In genomic region chr2:105494683-105495425, GRCh38 we compare ENCODE assay signal across 19 cellular contexts.
DNase-seq lines count a peak whose midpoint lies in the region; ATAC-seq, FAIRE-seq and TF ChIP-seq lines count a peak whose summit lies in the region.
"Had no signal": no experiment of that assay in that cellular context is flagged by ENCODE, and none has a peak within 500 bp of the region (broad histone marks: within the 10 kb centered on the region; RNA-seq: fewer than 3 reads in every experiment).

No MANE protein-coding gene starts in this region.

- H3K9me1 ChIP-seq in K562 (ENCODE audit: control insufficient read depth, insufficient read depth, low read length): no peaks in the 10 kb centered on the region

- TF ChIP-seq CTCF in K562 (IDR thresholded peaks at IDR 0.05 in 2 of 3, conservative IDR thresholded peaks at IDR 0.05 in 1 of 3; ENCODE audit: insufficient read depth in 2 of 3, low read depth in 1 of 3, low read length in 3 of 3): peak in 1 of 3 experiments; percentile 28; a peak in 2 of 6 replicates

- H3K36me3 Mint-ChIP-seq in activated naive CD4-positive, alpha-beta T cell treated with anti-CD3 and anti-CD28 coated beads for 36 hours (ENCODE audit: low read depth): peaks cover 4% of the 10 kb centered on the region

- in situ Hi-C loops in K562 (cut with MboI): no loop called here

- no peak for TF ChIP-seq EP300 in K562 (IDR thresholded peaks at IDR 0.05; ENCODE audit: low read length)

- H3K79me2 ChIP-seq in K562 (ENCODE audit: control insufficient read depth, insufficient read depth, low read length): no peaks in the 10 kb centered on the region

- H3K4me1 Mint-ChIP-seq in activated naive CD4-positive, alpha-beta T cell treated with anti-CD3 and anti-CD28 coated beads for 36 hours (ENCODE audit: low read depth): no peaks in the 10 kb centered on the region

- intact Hi-C loops in K562 (cut with micrococcal nuclease): no loop called here
- intact Hi-C loops in Right ventricle myocardium superior (cut with DNase I): no loop called here
- intact Hi-C loops in right cardiac atrium (cut with DNase I): loop anchor here in 2 of 4 donors (5.0 to 10.0 kb wide), 2 partner anchors 63 to 110 kb away; no protein-coding TSS in a partner anchor
- intact Hi-C loops in posterior vena cava (cut with DNase I): no loop called here
- intact Hi-C loops in activated naive CD4-positive, alpha-beta T cell treated with anti-CD3 and anti-CD28 coated beads for 36 hours (cut with micrococcal nuclease): no loop called here

- TF ChIP-seq RAD21 in K562 (CRISPR knock-in tag; conservative IDR thresholded peaks at IDR 0.05 in 1 of 2, IDR thresholded peaks at IDR 0.05 in 1 of 2): peak; percentile 13 to 48; a peak in 2 of 4 replicates

- H3K36me3 ChIP-seq in K562 (ENCODE audit: control insufficient read depth, insufficient read depth, low read length): no peaks in the 10 kb centered on the region
- H3K36me3 ChIP-seq: HAP-1 had no signal

- 33% methylated on average over 13 of the region's 13 CpGs for WGBS in K562 (ENCODE audit: insufficient coverage, low coverage, missing lambda C conversion rate)
- WGBS in right cardiac atrium: 55% methylated on average over 13 of the region's 13 CpGs

- H3K9me3 ChIP-seq in K562 (replicated peaks; ENCODE audit: control insufficient read depth, insufficient read depth, low read depth, low read length) (no peaks in the 10 kb centered on the region), right cardiac atrium (ENCODE audit: control insufficient read depth, low read length) (no peaks in the 10 kb centered on the region)
- H3K9me3 ChIP-seq: Caco-2 had no signal

- ATAC-seq in K562: peak; percentile 87
- peak; percentile 79 for ATAC-seq in Right ventricle myocardium superior (ENCODE audit: poor library complexity)
- ATAC-seq in right cardiac atrium: peak; percentile 87 to 89
- no peak for ATAC-seq in HG02571 (IDR thresholded peaks at IDR 0.05; ENCODE audit: unreplicated experiment)
- no peak for ATAC-seq in GM19467 (IDR thresholded peaks at IDR 0.05; ENCODE audit: unreplicated experiment)
- ATAC-seq: A549 had no signal

- CTCF ChIA-PET in K562 (lab: Yijun Ruan, JAX; ENCODE audit: low intra/inter-chr PET ratio): no interaction called here
- CTCF ChIA-PET in activated naive CD4-positive, alpha-beta T cell treated with anti-CD3 and anti-CD28 coated beads for 36 hours (lab: Charles Lee): no interaction called here

- H3K4me3 ChIP-seq in K562 (no peak overlapping the region), right cardiac atrium (ENCODE audit: low read length) (no peak overlapping the region)
- H3K4me3 ChIP-seq: A549, HAP-1, PC-9 had no signal

- TF ChIP-seq POLR2A in K562 (conservative IDR thresholded peaks at IDR 0.05): no peak

- peaks cover 4% of the 10 kb centered on the region for H3K27me3 Mint-ChIP-seq in activated naive CD4-positive, alpha-beta T cell treated with anti-CD3 and anti-CD28 coated beads for 36 hours (ENCODE audit: low read depth)

- no peak for FAIRE-seq in K562 (lab: Jason Lieb, UNC)
- FAIRE-seq: A549 had no signal

- peaks cover 4 to 5% of the 10 kb centered on the region in 2 experiments; a peak in 4 of 5 replicates for H3K4me1 ChIP-seq in K562 (replicated peaks in 1 of 2; ENCODE audit: control insufficient read depth in 2 of 2, insufficient read depth in 2 of 2, low read length in 2 of 2)
- H3K4me1 ChIP-seq in right cardiac atrium (ENCODE audit: control insufficient read depth, insufficient read depth, low read length): peaks cover 8% of the 10 kb centered on the region
- H3K4me1 ChIP-seq: A549, Caco-2, HAP-1 had no signal

- POLR2A ChIA-PET in K562 (lab: Yijun Ruan, JAX): interaction anchor here (0.9 kb wide), 1 partner anchor 18 kb away, joined by 3 read pairs; no protein-coding TSS in a partner anchor

- peaks cover 8% of the 10 kb centered on the region for H3K9me3 Mint-ChIP-seq in activated naive CD4-positive, alpha-beta T cell treated with anti-CD3 and anti-CD28 coated beads for 36 hours

- H3K27me3 ChIP-seq in K562 (ENCODE audit: control insufficient read depth in 2 of 2, insufficient read depth in 2 of 2, low read length in 2 of 2) (0 out of 5 replicates have a peak, but pooled peaks cover 0 to 2% of the 10 kb centered on the region in 2 experiments), right cardiac atrium (ENCODE audit: control insufficient read depth, insufficient read depth) (no peaks in the 10 kb centered on the region)

- peak in 1 of 4 experiments; percentile 28 for DNase-seq in K562 (ENCODE audit: extremely low read depth in 1 of 4, low spot score in 3 of 4)
- DNase-seq in Right ventricle myocardium superior: peak; percentile 76
- DNase-seq in right cardiac atrium: peak; percentile 54 to 84 (median 81)
- DNase-seq in posterior vena cava (ENCODE audit: low spot score): peak; percentile 81
- no peak for DNase-seq in C1 segment of cervical spinal cord (lab: John Stamatoyannopoulos, UW)
- no peak for DNase-seq in activated naive CD4-positive, alpha-beta T cell treated with anti-CD3 and anti-CD28 coated beads for 36 hours
- DNase-seq: Caco-2, DMS53, IMR-90, Kasumi-1, MM.1S, NCI-H1092 treated with DMSO at 0.1 percent for 48 hours, NCI-H1694, NCI-H510A treated with DMSO at 0.1 percent for 48 hours, PC-9 had no signal

- H3K27ac Mint-ChIP-seq in activated naive CD4-positive, alpha-beta T cell treated with anti-CD3 and anti-CD28 coated beads for 36 hours: no peak overlapping the region

- H2AFZ ChIP-seq in K562 (ENCODE audit: low read depth, low read length): 0 out of 2 replicates have a peak overlapping the region, but pooled peaks have one; percentile 12
- H2AFZ ChIP-seq: PC-9 had no signal

- 0 out of 4 replicates have a peak overlapping the region, but pooled peaks of 1 of the 2 experiments have one; percentile 27 for H3K9ac ChIP-seq in K562 (ENCODE audit: insufficient read depth in 1 of 2, low read depth in 2 of 2, low read length in 2 of 2)

- no peaks in the 10 kb centered on the region for H4K20me1 ChIP-seq in K562 (replicated peaks; ENCODE audit: control insufficient read depth, insufficient read depth, low read length)

- no peak overlapping the region for H3K4me2 ChIP-seq in K562 (ENCODE audit: insufficient read depth, low read length)
- H3K4me2 ChIP-seq: A549, PC-9 had no signal

- no peak overlapping the region for H3K27ac ChIP-seq in K562 (ENCODE audit: extremely low read depth, low read depth, low read length)
- H3K27ac ChIP-seq in right cardiac atrium (ENCODE audit: low read length): peak overlapping the region; percentile 43
- H3K27ac ChIP-seq: A549, PC-9 had no signal

- no peak overlapping the region for H3K4me3 Mint-ChIP-seq in activated naive CD4-positive, alpha-beta T cell treated with anti-CD3 and anti-CD28 coated beads for 36 hours

- no TSS peak for BruUV-seq in K562 (replicated peaks; lab: Mats Ljungman, UMichigan)

Comparison
In these comparisons a context has a peak if more than half of its experiments do, and no peak if none do; other contexts are left out.
1. ATAC-seq: peak in K562 (single experiment), Right ventricle myocardium superior (single experiment) and right cardiac atrium (2 of 2); none in HG02571 (single experiment) and GM19467 (single experiment).
2. DNase-seq: peak in Right ventricle myocardium superior (single experiment), right cardiac atrium (3 of 3) and posterior vena cava (single experiment); none in C1 segment of cervical spinal cord (0 of 14) and activated naive CD4-positive, alpha-beta T cell treated with anti-CD3 and anti-CD28 coated beads for 36 hours (single experiment).